ENCODE assay signal across 24 cellular contexts in genomic region chr2:228974169-228974568, GRCh38.
DNase-seq lines count a peak whose midpoint lies in the region.
"Had no signal": no experiment of that assay in that cellular context is flagged by ENCODE, and none has a peak within 500 bp of the region (broad histone marks: within the 10 kb centered on the region; RNA-seq: fewer than 3 reads in every experiment).

No MANE protein-coding gene starts in this region.

- no peaks in the 10 kb centered on the region for H3K4me1 Mint-ChIP-seq in activated CD4-positive, alpha-beta T cell treated with anti-CD3 and anti-CD28 coated beads, Interleukin-2, amount 10 ng/mL, durations not matched to agents 7 days and 5 days
- H3K4me1 Mint-ChIP-seq: B cell; CD14-positive monocyte; CD4-positive, alpha-beta memory T cell; CD4-positive, CD25-positive, alpha-beta regulatory T cell; CD8-positive, alpha-beta memory T cell had no signal

- no peak overlapping the region for H3K4me3 Mint-ChIP-seq in activated CD4-positive, alpha-beta T cell treated with anti-CD3 and anti-CD28 coated beads, Interleukin-2, amount 10 ng/mL, durations not matched to agents 7 days and 5 days
- H3K4me3 Mint-ChIP-seq: B cell; CD14-positive monocyte; CD4-positive, alpha-beta memory T cell; CD4-positive, alpha-beta T cell; CD4-positive, CD25-positive, alpha-beta regulatory T cell; CD8-positive, alpha-beta memory T cell; CD8-positive, alpha-beta T cell had no signal

- H3K36me3 Mint-ChIP-seq in activated CD4-positive, alpha-beta T cell treated with anti-CD3 and anti-CD28 coated beads, Interleukin-2, amount 10 ng/mL, durations not matched to agents 7 days and 5 days (ENCODE audit: low read depth) = no peaks in the 10 kb centered on the region
- H3K36me3 Mint-ChIP-seq: CD14-positive monocyte; CD4-positive, alpha-beta memory T cell; CD4-positive, CD25-positive, alpha-beta regulatory T cell; CD8-positive, alpha-beta memory T cell; CD8-positive, alpha-beta T cell had no signal

- peaks cover 3% of the 10 kb centered on the region for H3K9me3 Mint-ChIP-seq in activated CD4-positive, alpha-beta T cell treated with anti-CD3 and anti-CD28 coated beads, Interleukin-2, amount 10 ng/mL, durations not matched to agents 7 days and 5 days

- peak; percentile 58 for DNase-seq in NCI-H226
- DNase-seq in activated CD4-positive, alpha-beta T cell treated with anti-CD3 and anti-CD28 coated beads, Interleukin-2, amount 10 ng/mL, durations not matched to agents 7 days and 5 days = no peak
- DNase-seq: 8988T; ACHN; AML-193; BE2C; C1 segment of cervical spinal cord; Caco-2; Calu3; CD4-positive, alpha-beta memory T cell; CD4-positive, alpha-beta T cell; CD4-positive, CD25-positive, alpha-beta regulatory T cell; CD8-positive, alpha-beta memory T cell; CD8-positive, alpha-beta T cell; COR-L47; DMS 273 treated with DMSO at 0.1 percent for 48 hours; DMS153; DMS53; DMS79; DMS79 treated with DMSO at 0.1 percent for 48 hours; DND-41; EL had no signal

- H3K27ac Mint-ChIP-seq in activated CD4-positive, alpha-beta T cell treated with anti-CD3 and anti-CD28 coated beads, Interleukin-2, amount 10 ng/mL, durations not matched to agents 7 days and 5 days = no peak overlapping the region
- H3K27ac Mint-ChIP-seq: B cell; CD14-positive monocyte; CD4-positive, alpha-beta memory T cell; CD4-positive, alpha-beta T cell; CD4-positive, CD25-positive, alpha-beta regulatory T cell; CD8-positive, alpha-beta memory T cell; CD8-positive, alpha-beta T cell had no signal

- POLR2A ChIA-PET in activated CD4-positive, alpha-beta T cell treated with anti-CD3 and anti-CD28 coated beads, Interleukin-2, amount 10 ng/mL, durations not matched to agents 7 days and 5 days (lab: Charles Lee) = no interaction called here

- no peaks in the 10 kb centered on the region for H3K27me3 Mint-ChIP-seq in activated CD4-positive, alpha-beta T cell treated with anti-CD3 and anti-CD28 coated beads, Interleukin-2, amount 10 ng/mL, durations not matched to agents 7 days and 5 days
- H3K27me3 Mint-ChIP-seq: B cell; CD4-positive, alpha-beta memory T cell; CD4-positive, alpha-beta T cell; CD4-positive, CD25-positive, alpha-beta regulatory T cell; CD8-positive, alpha-beta memory T cell had no signal

- CTCF ChIA-PET in activated CD4-positive, alpha-beta T cell treated with anti-CD3 and anti-CD28 coated beads, Interleukin-2, amount 10 ng/mL, durations not matched to agents 7 days and 5 days (lab: Charles Lee) = no interaction called here
